In the genomic region with DNA sequence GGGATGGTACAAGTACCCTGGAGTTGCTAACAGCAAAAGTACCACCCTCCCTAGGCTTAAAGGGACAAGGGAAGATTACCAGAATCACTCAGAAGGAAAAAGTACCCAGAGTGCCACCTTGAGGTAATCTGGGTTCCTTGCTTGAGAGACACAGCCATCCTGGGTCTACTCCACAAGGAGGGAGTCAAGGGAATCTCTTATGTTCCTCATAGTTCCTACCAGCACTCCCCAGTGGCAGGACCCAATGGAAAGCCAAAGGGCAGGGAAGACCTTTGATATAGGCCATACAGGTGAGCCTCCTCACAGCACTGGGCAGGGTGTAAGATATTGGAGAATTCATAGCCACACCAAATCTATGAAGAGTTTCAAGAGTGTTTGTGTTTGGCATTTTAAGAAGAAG, we compare ENCODE assay signal across 9 cellular contexts. TPM values are rescaled to one million over a fixed set of nuclear protein-coding genes. Genes with fewer than 3 reads are reported as not detected.
DNase-seq lines count a peak whose midpoint lies in the region; ATAC-seq and TF ChIP-seq lines count a peak whose summit lies in the region.
"Had no signal": no experiment of that assay in that cellular context is flagged by ENCODE, and none has a peak within 500 bp of the region (broad histone marks: within the 10 kb centered on the region; RNA-seq: fewer than 3 reads in every experiment).

No MANE protein-coding gene starts in this region.

- peaks cover 38% of the 10 kb centered on the region for H3K4me1 Mint-ChIP-seq in activated naive CD4-positive, alpha-beta T cell treated with anti-CD3 and anti-CD28 coated beads, Interleukin-2, amount 10 ng/mL, durations not matched to agents 7 days and 5 days

- CTCF ChIA-PET in activated naive CD4-positive, alpha-beta T cell treated with anti-CD3 and anti-CD28 coated beads, Interleukin-2, amount 10 ng/mL, durations not matched to agents 7 days and 5 days (lab: Charles Lee) = interaction anchor here (1.0 to 1.3 kb wide), 3 partner anchors 101 to 143 kb away, joined by 3 read pairs; no protein-coding TSS in a partner anchor

- no peak for TF ChIP-seq EP300 in ovary (IDR thresholded peaks at IDR 0.05)
- TF ChIP-seq EP300 in esophagus muscularis mucosa (IDR thresholded peaks at IDR 0.05) = no peak
- no peak for TF ChIP-seq EP300 in upper lobe of left lung (IDR thresholded peaks at IDR 0.05)

- peaks cover 2% of the 10 kb centered on the region for H3K36me3 Mint-ChIP-seq in activated naive CD4-positive, alpha-beta T cell treated with anti-CD3 and anti-CD28 coated beads, Interleukin-2, amount 10 ng/mL, durations not matched to agents 7 days and 5 days

- H3K4me2 ChIP-seq in Loucy (ENCODE audit: low read depth, low read length, poor library complexity, severe bottlenecking) = no peak overlapping the region
- H3K4me2 ChIP-seq in osteoblast (ENCODE audit: insufficient read depth, low read length) = no peak overlapping the region

- no peak overlapping the region for H3K4me3 ChIP-seq in Loucy (ENCODE audit: low read length, poor library complexity, severe bottlenecking)
- no peak overlapping the region for H3K4me3 ChIP-seq in osteoblast (ENCODE audit: insufficient read depth, low read length)
- no peak overlapping the region for H3K4me3 ChIP-seq in ovary
- no peak overlapping the region for H3K4me3 ChIP-seq in esophagus muscularis mucosa
- H3K4me3 ChIP-seq in upper lobe of left lung = no peak overlapping the region

- intact Hi-C loops in ovary (cut with DNase I) (no loop called here), esophagus muscularis mucosa (cut with DNase I) (no loop called here)

- H3K79me2 ChIP-seq in Loucy (ENCODE audit: insufficient read depth, low read length) (no peaks in the 10 kb centered on the region), osteoblast (ENCODE audit: insufficient read depth, low read length) (no peaks in the 10 kb centered on the region)

- peaks cover 3% of the 10 kb centered on the region for H3K4me1 ChIP-seq in Loucy (ENCODE audit: insufficient read depth, low read length, poor library complexity, severe bottlenecking)
- no peaks in the 10 kb centered on the region for H3K4me1 ChIP-seq in osteoblast (ENCODE audit: insufficient read depth, low read length)
- no peaks in the 10 kb centered on the region for H3K4me1 ChIP-seq in ovary (ENCODE audit: insufficient read depth)
- H3K4me1 ChIP-seq in esophagus muscularis mucosa = no peaks in the 10 kb centered on the region
- no peaks in the 10 kb centered on the region for H3K4me1 ChIP-seq in upper lobe of left lung

- no peaks in the 10 kb centered on the region for H3K27me3 Mint-ChIP-seq in activated naive CD4-positive, alpha-beta T cell treated with anti-CD3 and anti-CD28 coated beads, Interleukin-2, amount 10 ng/mL, durations not matched to agents 7 days and 5 days

- H3K9ac ChIP-seq in Loucy (ENCODE audit: low read depth, low read length, poor library complexity, severe bottlenecking) = no peak overlapping the region

- TF ChIP-seq CTCF in Loucy (conservative IDR thresholded peaks at IDR 0.05; ENCODE audit: low read length) = peak; percentile 71
- peak; percentile 42 for TF ChIP-seq CTCF in osteoblast (IDR thresholded peaks at IDR 0.05; ENCODE audit: extremely low read depth, low read depth, low read length)
- no peak for TF ChIP-seq CTCF in ovary (IDR thresholded peaks at IDR 0.05)
- no peak for TF ChIP-seq CTCF in esophagus muscularis mucosa (IDR thresholded peaks at IDR 0.05)
- peak in 1 of 6 experiments; percentile 7 for TF ChIP-seq CTCF in upper lobe of left lung (IDR thresholded peaks at IDR 0.05)

- no peaks in the 10 kb centered on the region for H3K27me3 ChIP-seq in Loucy (ENCODE audit: insufficient read depth, low read length, poor library complexity, severe bottlenecking)
- no peaks in the 10 kb centered on the region for H3K27me3 ChIP-seq in osteoblast (ENCODE audit: insufficient read depth, low read length)
- H3K27me3 ChIP-seq in ovary = no peaks in the 10 kb centered on the region
- no peaks in the 10 kb centered on the region for H3K27me3 ChIP-seq in esophagus muscularis mucosa
- H3K27me3 ChIP-seq in upper lobe of left lung = no peaks in the 10 kb centered on the region

- no peaks in the 10 kb centered on the region for H3K9me3 Mint-ChIP-seq in activated naive CD4-positive, alpha-beta T cell treated with anti-CD3 and anti-CD28 coated beads, Interleukin-2, amount 10 ng/mL, durations not matched to agents 7 days and 5 days

- no peaks in the 10 kb centered on the region for H4K20me1 ChIP-seq in Loucy (ENCODE audit: insufficient read depth, low read length, poor library complexity, severe bottlenecking)
- H4K20me1 ChIP-seq in osteoblast (ENCODE audit: insufficient read depth, low read length) = no peaks in the 10 kb centered on the region

- H3K9me3 ChIP-seq in Loucy (ENCODE audit: insufficient read depth, low read depth, low read length) (no peaks in the 10 kb centered on the region), osteoblast (ENCODE audit: low read depth, low read length) (no peaks in the 10 kb centered on the region), ovary (no peaks in the 10 kb centered on the region), esophagus muscularis mucosa (no peaks in the 10 kb centered on the region), upper lobe of left lung (no peaks in the 10 kb centered on the region)

- H3K36me3 ChIP-seq in Loucy (ENCODE audit: insufficient read depth, low read length) = no peaks in the 10 kb centered on the region
- no peaks in the 10 kb centered on the region for H3K36me3 ChIP-seq in osteoblast (ENCODE audit: insufficient read depth, low read length)
- H3K36me3 ChIP-seq in ovary = no peaks in the 10 kb centered on the region
- H3K36me3 ChIP-seq in esophagus muscularis mucosa = no peaks in the 10 kb centered on the region
- H3K36me3 ChIP-seq in upper lobe of left lung = no peaks in the 10 kb centered on the region

- H3K27ac Mint-ChIP-seq in activated naive CD4-positive, alpha-beta T cell treated with anti-CD3 and anti-CD28 coated beads, Interleukin-2, amount 10 ng/mL, durations not matched to agents 7 days and 5 days = no peak overlapping the region

- H2AFZ ChIP-seq in Loucy (ENCODE audit: low read length) (no peak overlapping the region), osteoblast (ENCODE audit: low read length) (no peak overlapping the region)

- ATAC-seq in upper lobe of left lung (ENCODE audit: low FRiP score in 2 of 2) = no peak

- DNase-seq in ELR (ENCODE audit: low read depth) (peak; percentile 40), osteoblast (ENCODE audit: insufficient read length, low spot score, missing footprints) (no peak), ovary (no peak), esophagus muscularis mucosa (ENCODE audit: extremely low spot score) (no peak), upper lobe of left lung (no peak)
- peak; percentile 25 for DNase-seq in activated naive CD4-positive, alpha-beta T cell treated with anti-CD3 and anti-CD28 coated beads, Interleukin-2, amount 10 ng/mL, durations not matched to agents 7 days and 5 days
- DNase-seq in activated CD4-positive, CD25-positive, alpha-beta regulatory T cell treated with anti-CD3 and anti-CD28 coated beads, Interleukin-2, amount 50 U/mL, for 72 hours = no peak

- TF ChIP-seq POLR2A in ovary (IDR thresholded peaks at IDR 0.05) (no peak), esophagus muscularis mucosa (IDR thresholded peaks at IDR 0.05; ENCODE audit: low read depth) (no peak), upper lobe of left lung (IDR thresholded peaks at IDR 0.05) (no peak)

- no peaks in the 10 kb centered on the region for H3F3A ChIP-seq in Loucy (ENCODE audit: low read depth)

- H3K27ac ChIP-seq in osteoblast (ENCODE audit: low read depth, low read length) (no peak overlapping the region), ovary (no peak overlapping the region), esophagus muscularis mucosa (replicated peaks in 1 of 4) (no peak overlapping the region), upper lobe of left lung (no peak overlapping the region)

- no peaks in the 10 kb centered on the region for H3K9me2 ChIP-seq in Loucy (replicated peaks; ENCODE audit: low read depth, low read length)

- H3K4me3 Mint-ChIP-seq in activated naive CD4-positive, alpha-beta T cell treated with anti-CD3 and anti-CD28 coated beads, Interleukin-2, amount 10 ng/mL, durations not matched to agents 7 days and 5 days = no peak overlapping the region

RNA-seq across cellular contexts. Expression of a gene that starts 5.7 kb away (rescaled TPM):
- total RNA-seq in osteoblast = not detected in 2 replicates
- total RNA-seq in ovary = 1 to 10 TPM in 1 of 7 donors, not detected in 6; 2.3 TPM
- not detected for polyA plus RNA-seq in ovary
- total RNA-seq in esophagus muscularis mucosa = not detected
- total RNA-seq in upper lobe of left lung = 1 to 10 TPM in 2 of 6 donors, not detected in 4; 1.0 to 1.8 TPM
- total RNA-seq: dermis microvascular lymphatic vessel endothelial cell had no signal

Comparison
In these comparisons a context has a peak if more than half of its experiments do, and no peak if none do; other contexts are left out.
1. DNase-seq: peak in ELR (single experiment) and activated naive CD4-positive, alpha-beta T cell treated with anti-CD3 and anti-CD28 coated beads, Interleukin-2, amount 10 ng/mL, durations not matched to agents 7 days and 5 days (single experiment); none in osteoblast (single experiment), ovary (0 of 5), esophagus muscularis mucosa (single experiment), upper lobe of left lung (0 of 2) and activated CD4-positive, CD25-positive, alpha-beta regulatory T cell treated with anti-CD3 and anti-CD28 coated beads, Interleukin-2, amount 50 U/mL, for 72 hours (single experiment).
2. CTCF ChIP-seq: peak in Loucy (single experiment) and osteoblast (single experiment); none in ovary (0 of 3) and esophagus muscularis mucosa (0 of 3).